11 cellular contexts compared by ENCODE assay signal in genomic region chr20:57991211-57991841, GRCh38.
DNase-seq lines count a peak whose midpoint lies in the region; ATAC-seq, FAIRE-seq and TF ChIP-seq lines count a peak whose summit lies in the region.
"Had no signal": no experiment of that assay in that cellular context is flagged by ENCODE, and none has a peak within 500 bp of the region (broad histone marks: within the 10 kb centered on the region; RNA-seq: fewer than 3 reads in every experiment).

No MANE protein-coding gene starts in this region.

- H3K27ac Mint-ChIP-seq in activated T-helper 17 cell treated with anti-CD3 and anti-CD28 coated beads, Interleukin-2, amount 50 U/mL, for 72 hours: no peak overlapping the region
- H3K27ac Mint-ChIP-seq in naive thymus-derived CD8-positive, alpha-beta T cell: no peak overlapping the region
- H3K27ac Mint-ChIP-seq: T-helper 1 cell treated with Interleukin-12 subunit alpha and Interleukin-12 subunit beta and Interleukin-4 antibody, amounts not matched to agents 30 μg/mL and 1 μg/mL, for 36 hours had no signal

- H3K36me3 ChIP-seq in HEK293 (ENCODE audit: control insufficient read depth in 2 of 2, insufficient read depth in 1 of 2, low read length in 2 of 2): no peaks in the 10 kb centered on the region

- TF ChIP-seq EP300 in A549 (IDR thresholded peaks at IDR 0.05): no peak

- peak; percentile 61 to 72 for DNase-seq in A549 (ENCODE audit: low read depth in 1 of 2, low spot score in 1 of 2)
- DNase-seq in kidney glomerular epithelial cell (lab: John Stamatoyannopoulos, UW): peak; percentile 87
- no peak for DNase-seq in GM13977 (ENCODE audit: low spot score)
- DNase-seq in GM10248 (ENCODE audit: extremely low spot score): no peak
- DNase-seq in naive thymus-derived CD8-positive, alpha-beta T cell: no peak
- DNase-seq: activated naive CD4-positive, alpha-beta T cell; NCI-H1105 had no signal

- no peak overlapping the region for H3K4me3 Mint-ChIP-seq in activated T-helper 17 cell treated with anti-CD3 and anti-CD28 coated beads, Interleukin-2, amount 50 U/mL, for 72 hours
- no peak overlapping the region for H3K4me3 Mint-ChIP-seq in naive thymus-derived CD8-positive, alpha-beta T cell
- H3K4me3 Mint-ChIP-seq: T-helper 1 cell treated with Interleukin-12 subunit alpha and Interleukin-12 subunit beta and Interleukin-4 antibody, amounts not matched to agents 30 μg/mL and 1 μg/mL, for 36 hours had no signal

- H3K4me1 ChIP-seq in A549 (peaks cover 40% of the 10 kb centered on the region), HEK293 (ENCODE audit: control insufficient read depth, insufficient read depth, low read length) (no peaks in the 10 kb centered on the region)

- 48% methylated on average over 12 of the region's 13 CpGs for WGBS in A549 (ENCODE audit: missing lambda C conversion rate)

- in situ Hi-C loops in GM13977 (cut with MboI; ENCODE audit: low pct_unique_long_range_greater_than_20kb, low sequenced_read_pairs, unreplicated experiment): no loop called here

- H3K9me3 Mint-ChIP-seq in activated T-helper 17 cell treated with anti-CD3 and anti-CD28 coated beads, Interleukin-2, amount 50 U/mL, for 72 hours: no peaks in the 10 kb centered on the region
- no peaks in the 10 kb centered on the region for H3K9me3 Mint-ChIP-seq in naive thymus-derived CD8-positive, alpha-beta T cell
- H3K9me3 Mint-ChIP-seq: T-helper 1 cell treated with Interleukin-12 subunit alpha and Interleukin-12 subunit beta and Interleukin-4 antibody, amounts not matched to agents 30 μg/mL and 1 μg/mL, for 36 hours had no signal

- H3K36me3 Mint-ChIP-seq in activated T-helper 17 cell treated with anti-CD3 and anti-CD28 coated beads, Interleukin-2, amount 50 U/mL, for 72 hours (ENCODE audit: low read depth): no peaks in the 10 kb centered on the region
- no peaks in the 10 kb centered on the region for H3K36me3 Mint-ChIP-seq in naive thymus-derived CD8-positive, alpha-beta T cell

- ATAC-seq in A549: peak; percentile 86 to 90
- ATAC-seq in activated T-helper 17 cell treated with anti-CD3 and anti-CD28 coated beads, Interleukin-2, amount 50 U/mL, for 72 hours (replicated peaks): peak; percentile 85
- ATAC-seq in HG02870 (IDR thresholded peaks at IDR 0.05; ENCODE audit: unreplicated experiment): no peak
- no peak for ATAC-seq in naive thymus-derived CD8-positive, alpha-beta T cell

- peaks cover 13% of the 10 kb centered on the region for H3K27me3 Mint-ChIP-seq in activated T-helper 17 cell treated with anti-CD3 and anti-CD28 coated beads, Interleukin-2, amount 50 U/mL, for 72 hours
- peaks cover 1 to 35% (median 17%) of the 10 kb centered on the region in 5 donors for H3K27me3 Mint-ChIP-seq in naive thymus-derived CD8-positive, alpha-beta T cell

- no peak for TF ChIP-seq POLR2A in A549 (IDR thresholded peaks at IDR 0.05; ENCODE audit: low read length)

- H3K4me3 ChIP-seq in A549: no peak overlapping the region
- no peak overlapping the region for H3K4me3 ChIP-seq in HEK293 (ENCODE audit: low read depth, low read length)

- H3K4me1 Mint-ChIP-seq in activated T-helper 17 cell treated with anti-CD3 and anti-CD28 coated beads, Interleukin-2, amount 50 U/mL, for 72 hours: no peaks in the 10 kb centered on the region
- H3K4me1 Mint-ChIP-seq in naive thymus-derived CD8-positive, alpha-beta T cell: no peaks in the 10 kb centered on the region

- H3K9me3 ChIP-seq in A549: no peaks in the 10 kb centered on the region
- H3K9me3 ChIP-seq in HEK293 (ENCODE audit: control insufficient read depth, insufficient read depth, low read depth, low read length): no peaks in the 10 kb centered on the region

- CTCF ChIA-PET in A549 (lab: Yijun Ruan, JAX): interaction anchor here (0.8 to 1.8 kb wide), 2 partner anchors 12 to 18 kb away, joined by 3 to 5 read pairs; no protein-coding TSS in a partner anchor
- CTCF ChIA-PET in HEK293 (lab: Yijun Ruan, JAX): interaction anchor here (0.6 kb wide), 1 partner anchor 401 kb away, joined by 3 read pairs; no protein-coding TSS in a partner anchor
- CTCF ChIA-PET in GM10248 (lab: Yijun Ruan, JAX): no interaction called here

- no peak for TF ChIP-seq RAD21 in A549 (conservative IDR thresholded peaks at IDR 0.05 in 1 of 2, IDR thresholded peaks at IDR 0.05 in 1 of 2)

- FAIRE-seq in A549 (lab: Jason Lieb, UNC): peak; percentile 46

- TF ChIP-seq CTCF in A549 (IDR thresholded peaks at IDR 0.05): no peak
- TF ChIP-seq CTCF in HEK293 (tag by site-specific recombination; IDR thresholded peaks at IDR 0.05): no peak
- TF ChIP-seq CTCF in GM13977 (IDR thresholded peaks at IDR 0.05; ENCODE audit: extremely low read depth, insufficient read depth, missing control alignments): no peak
- TF ChIP-seq CTCF in GM10248 (IDR thresholded peaks at IDR 0.05; ENCODE audit: control extremely low read depth, extremely low read depth, low read depth, missing control alignments): no peak

- POLR2A ChIA-PET in A549 (lab: Yijun Ruan, JAX): interaction anchor here (1.4 kb wide), 1 partner anchor 281 kb away, joined by 4 read pairs; the partner anchor contains the start of gene PMEPA1
- POLR2A ChIA-PET in HEK293 (lab: Yijun Ruan, JAX): no interaction called here
- POLR2A ChIA-PET in GM10248 (lab: Yijun Ruan, JAX): no interaction called here
- POLR2A ChIA-PET in naive thymus-derived CD8-positive, alpha-beta T cell (lab: Charles Lee): no interaction called here

- H3K4me2 ChIP-seq in A549: peak overlapping the region; percentile 50

- peak overlapping the region; percentile 68 to 83 for H3K27ac ChIP-seq in A549
- no peak overlapping the region for H3K27ac ChIP-seq in HEK293 (ENCODE audit: extremely low read depth, low read depth, low read length)

TF ChIP-seq in A549, 52 proteins besides CTCF, POLR2A, EP300 and RAD21:
- TF ChIP-seq ESRRA (IDR thresholded peaks at IDR 0.05; ENCODE audit: borderline replicate concordance, low read length) (no peak), NR3C1 (IDR thresholded peaks at IDR 0.05) (no peak), PBX3 (IDR thresholded peaks at IDR 0.05) (no peak), FOSL2 (IDR thresholded peaks at IDR 0.05) (no peak), FOSL2 (CRISPR knock-in tag; IDR thresholded peaks at IDR 0.05) (peak; percentile 11; the same call in 1 of the 2 replicates), PHF8 (IDR thresholded peaks at IDR 0.05; ENCODE audit: borderline replicate concordance, low read depth) (no peak), MAX (IDR thresholded peaks at IDR 0.05) (peak; percentile 54; the same call in 1 of the 2 replicates)
TF ChIP-seq in A549: peak in this region for 2.

TF ChIP-seq in HEK293, 187 proteins besides CTCF, POLR2A, EP300 and RAD21 (continues in another document):
- TF ChIP-seq ZFP41 (tag by site-specific recombination; IDR thresholded peaks at IDR 0.05; ENCODE audit: borderline replicate concordance): no peak
- peak; percentile 57 for TF ChIP-seq ZIC2 (tag by site-specific recombination; IDR thresholded peaks at IDR 0.05)
- TF ChIP-seq ZNF311 (tag by site-specific recombination; IDR thresholded peaks at IDR 0.05; ENCODE audit: borderline replicate concordance): no peak
- no peak for TF ChIP-seq ZNF830 (tag by site-specific recombination; IDR thresholded peaks at IDR 0.05; ENCODE audit: low read depth)
- no peak for TF ChIP-seq ZNF621 (tag by site-specific recombination; IDR thresholded peaks at IDR 0.05)
- TF ChIP-seq PRDM4 (tag by site-specific recombination; IDR thresholded peaks at IDR 0.05): no peak
- TF ChIP-seq ZXDB (tag by site-specific recombination; IDR thresholded peaks at IDR 0.05): no peak
- peak; percentile 56; the same call in 1 of the 2 replicates for TF ChIP-seq ZNF335 (tag by site-specific recombination; conservative IDR thresholded peaks at IDR 0.05)
- TF ChIP-seq ZNF600 (tag by site-specific recombination; IDR thresholded peaks at IDR 0.05): peak; percentile 69
- TF ChIP-seq ZNF239 (tag by site-specific recombination; IDR thresholded peaks at IDR 0.05): no peak
- TF ChIP-seq GLIS2 (tag by site-specific recombination; IDR thresholded peaks at IDR 0.05): peak; percentile 28; the same call in 1 of the 2 replicates
- TF ChIP-seq ZNF548 (tag by site-specific recombination; IDR thresholded peaks at IDR 0.05): no peak
- peak; percentile 68 for TF ChIP-seq KLF17 (tag by site-specific recombination; IDR thresholded peaks at IDR 0.05)
- no peak for TF ChIP-seq ZBTB6 (tag by site-specific recombination; IDR thresholded peaks at IDR 0.05)

Comparison
In these comparisons a context has a peak if more than half of its experiments do, and no peak if none do; other contexts are left out.
1. ATAC-seq: peak in A549 (2 of 2) and activated T-helper 17 cell treated with anti-CD3 and anti-CD28 coated beads, Interleukin-2, amount 50 U/mL, for 72 hours (single experiment); none in HG02870 (single experiment) and naive thymus-derived CD8-positive, alpha-beta T cell (0 of 2).
2. DNase-seq: peak in A549 (2 of 2) and kidney glomerular epithelial cell (single experiment); none in GM13977 (single experiment), GM10248 (single experiment) and naive thymus-derived CD8-positive, alpha-beta T cell (0 of 10).